Comparison of ENCODE assay signal across 1 cellular context in the genomic region with DNA sequence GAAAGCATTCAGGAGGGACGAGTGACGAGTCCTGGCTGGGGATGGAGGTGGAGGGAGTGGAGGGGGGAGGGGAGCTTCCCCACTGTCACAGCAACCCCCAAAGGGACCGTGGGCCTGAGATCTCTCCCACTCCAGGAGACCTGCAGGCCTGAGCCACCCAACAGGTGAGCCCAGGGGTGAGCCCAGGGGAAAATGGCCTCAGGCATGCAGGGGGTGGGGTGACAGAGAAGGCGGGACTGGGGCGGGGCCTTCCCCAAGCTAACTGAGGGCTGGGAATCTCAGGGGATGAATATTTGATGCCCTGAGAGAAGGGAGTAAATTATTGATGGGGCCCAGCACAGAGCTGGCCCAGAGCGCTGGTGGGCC.
TF ChIP-seq lines count a peak whose summit lies in the region.

No MANE protein-coding gene starts in this region.

TF ChIP-seq in HCT116, 20 proteins besides CTCF, POLR2A, EP300 and RAD21:
- TF ChIP-seq ZFX (IDR thresholded peaks at IDR 0.05) (no peak), SRF (IDR thresholded peaks at IDR 0.05; ENCODE audit: low read depth) (no peak), SIN3A (IDR thresholded peaks at IDR 0.05; ENCODE audit: low read depth) (no peak), EZH2phosphoT487 (IDR thresholded peaks at IDR 0.05; ENCODE audit: borderline replicate concordance) (no peak)
- TF ChIP-seq, protein P1, sequence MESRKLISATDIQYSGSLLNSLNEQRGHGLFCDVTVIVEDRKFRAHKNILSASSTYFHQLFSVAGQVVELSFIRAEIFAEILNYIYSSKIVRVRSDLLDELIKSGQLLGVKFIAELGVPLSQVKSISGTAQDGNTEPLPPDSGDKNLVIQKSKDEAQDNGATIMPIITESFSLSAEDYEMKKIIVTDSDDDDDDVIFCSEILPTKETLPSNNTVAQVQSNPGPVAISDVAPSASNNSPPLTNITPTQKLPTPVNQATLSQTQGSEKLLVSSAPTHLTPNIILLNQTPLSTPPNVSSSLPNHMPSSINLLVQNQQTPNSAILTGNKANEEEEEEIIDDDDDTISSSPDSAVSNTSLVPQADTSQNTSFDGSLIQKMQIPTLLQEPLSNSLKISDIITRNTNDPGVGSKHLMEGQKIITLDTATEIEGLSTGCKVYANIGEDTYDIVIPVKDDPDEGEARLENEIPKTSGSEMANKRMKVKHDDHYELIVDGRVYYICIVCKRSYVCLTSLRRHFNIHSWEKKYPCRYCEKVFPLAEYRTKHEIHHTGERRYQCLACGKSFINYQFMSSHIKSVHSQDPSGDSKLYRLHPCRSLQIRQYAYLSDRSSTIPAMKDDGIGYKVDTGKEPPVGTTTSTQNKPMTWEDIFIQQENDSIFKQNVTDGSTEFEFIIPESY (IDR thresholded peaks at IDR 0.05; ENCODE audit: extremely low read depth, insufficient replicate concordance, low read length): no peak
TF ChIP-seq in HCT116: peak in this region for 0.
